ENCODE assay signal across 14 cellular contexts in the genomic region with DNA sequence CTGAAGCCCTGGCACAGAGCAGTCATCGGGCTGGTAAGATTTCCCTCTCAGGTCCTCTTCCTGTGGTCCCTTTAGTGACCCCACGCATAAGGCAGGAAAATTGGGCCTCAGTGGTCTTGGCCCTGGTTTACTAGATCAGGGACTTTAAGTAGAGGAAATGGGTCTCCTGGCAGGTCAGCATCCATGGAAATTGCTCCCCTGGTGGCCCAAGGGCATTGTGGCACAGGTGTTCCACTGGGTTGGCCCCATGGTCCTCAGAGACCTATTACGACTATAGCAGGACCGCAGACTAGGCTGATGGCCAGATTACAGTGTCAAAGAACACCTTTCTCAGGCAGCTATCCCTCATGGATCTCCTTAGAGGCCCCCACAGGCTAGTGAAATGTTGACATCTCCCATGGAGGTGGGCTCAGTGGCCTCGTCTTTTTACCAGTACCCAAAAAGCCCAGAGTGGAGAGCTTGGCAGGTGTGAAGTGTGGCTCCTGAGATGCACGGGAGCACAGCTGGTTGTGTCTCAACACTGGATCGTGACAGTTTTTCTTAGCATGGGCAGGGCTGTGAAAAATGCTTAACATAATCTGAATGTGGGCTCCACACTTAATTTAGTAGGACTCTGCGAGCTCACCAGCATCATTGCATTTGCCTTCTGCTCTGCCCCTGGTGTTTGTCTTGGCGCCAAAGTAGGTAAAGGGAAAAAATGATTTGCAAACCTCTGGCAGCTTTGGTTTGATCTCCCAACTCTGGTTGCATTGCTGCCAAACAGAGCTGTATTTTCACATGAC.
DNase-seq lines count a peak whose midpoint lies in the region; ATAC-seq and TF ChIP-seq lines count a peak whose summit lies in the region.
"Had no signal": no experiment of that assay in that cellular context is flagged by ENCODE, and none has a peak within 500 bp of the region (broad histone marks: within the 10 kb centered on the region; RNA-seq: fewer than 3 reads in every experiment).

No MANE protein-coding gene starts in this region.

- TF ChIP-seq CTCF in RWPE1 (conservative IDR thresholded peaks at IDR 0.05; ENCODE audit: low read depth), result no peak
- no peak for TF ChIP-seq CTCF in dorsolateral prefrontal cortex (IDR thresholded peaks at IDR 0.05 in 54 of 56, conservative IDR thresholded peaks at IDR 0.05 in 2 of 56; ENCODE audit: low read depth in 1 of 56, partially characterized antibody in 56 of 56)
- TF ChIP-seq CTCF in nephron (IDR thresholded peaks at IDR 0.05; ENCODE audit: unreplicated experiment in 3 of 3), result no peak
- TF ChIP-seq CTCF in thoracic aorta (IDR thresholded peaks at IDR 0.05), result no peak
- no peak for TF ChIP-seq CTCF in GM13976 (IDR thresholded peaks at IDR 0.05; ENCODE audit: borderline replicate concordance, control extremely low read depth, extremely low read depth, insufficient read depth, missing control alignments)

- H3K27ac ChIP-seq in RWPE1, result peak overlapping the region; percentile 78
- peak overlapping the region in 53 of 59 donors; percentile 6 to 94 (median 76) for H3K27ac ChIP-seq in dorsolateral prefrontal cortex
- H3K27ac ChIP-seq in thoracic aorta, result peak overlapping the region; percentile 94 to 97

- H3K4me1 Mint-ChIP-seq in nephron, result peaks cover 40% of the 10 kb centered on the region
- peaks cover 38% of the 10 kb centered on the region for H3K4me1 Mint-ChIP-seq in activated naive CD8-positive, alpha-beta T cell treated with anti-CD3 and anti-CD28 coated beads for 36 hours

- H3K27me3 Mint-ChIP-seq in nephron (ENCODE audit: low read depth), result peaks cover 35% of the 10 kb centered on the region
- no peaks in the 10 kb centered on the region for H3K27me3 Mint-ChIP-seq in activated naive CD8-positive, alpha-beta T cell treated with anti-CD3 and anti-CD28 coated beads for 36 hours

- CTCF ChIA-PET in RWPE1 (lab: Yijun Ruan, JAX), result interaction anchor here (0.8 kb wide), 1 partner anchor 127 kb away, joined by 4 read pairs; no protein-coding TSS in a partner anchor

- no peaks in the 10 kb centered on the region for H3K9me3 ChIP-seq in thoracic aorta
- H3K9me3 ChIP-seq: mucosa of descending colon had no signal

- POLR2A ChIA-PET in RWPE1 (lab: Yijun Ruan, JAX; ENCODE audit: low non-redundant PET), result no interaction called here

- H3K4me3 ChIP-seq in dorsolateral prefrontal cortex (no peak overlapping the region), thoracic aorta (peak overlapping the region; percentile 15)
- H3K4me3 ChIP-seq: mucosa of descending colon had no signal

- H3K36me3 Mint-ChIP-seq in nephron (ENCODE audit: low read depth), result peaks cover 3% of the 10 kb centered on the region
- no peaks in the 10 kb centered on the region for H3K36me3 Mint-ChIP-seq in activated naive CD8-positive, alpha-beta T cell treated with anti-CD3 and anti-CD28 coated beads for 36 hours
- H3K36me3 Mint-ChIP-seq: activated CD8-positive, alpha-beta memory T cell treated with anti-CD3 and anti-CD28 coated beads, Interleukin-2, amount 10 ng/mL, durations not matched to agents 7 days and 5 days had no signal

- H3K4me3 Mint-ChIP-seq in nephron, result no peak overlapping the region
- no peak overlapping the region for H3K4me3 Mint-ChIP-seq in activated naive CD8-positive, alpha-beta T cell treated with anti-CD3 and anti-CD28 coated beads for 36 hours
- H3K4me3 Mint-ChIP-seq: activated CD8-positive, alpha-beta memory T cell treated with anti-CD3 and anti-CD28 coated beads, Interleukin-2, amount 10 ng/mL, durations not matched to agents 7 days and 5 days had no signal

- H3K36me3 ChIP-seq in thoracic aorta, result peaks cover 10% of the 10 kb centered on the region

- in situ Hi-C loops in GM13976 (cut with MboI; ENCODE audit: low sequenced_read_pairs, unreplicated experiment), result no loop called here

- H3K27me3 ChIP-seq in dorsolateral prefrontal cortex, result no peaks in the 10 kb centered on the region
- no peaks in the 10 kb centered on the region for H3K27me3 ChIP-seq in thoracic aorta (replicated peaks; ENCODE audit: insufficient read depth)

- no peak for DNase-seq in RWPE1 (ENCODE audit: low spot score)
- DNase-seq in dorsolateral prefrontal cortex, result no peak
- DNase-seq in thoracic aorta (ENCODE audit: low spot score), result peak; percentile 32
- no peak for DNase-seq in stimulated activated CD4-positive, alpha-beta T cell treated with anti-CD3 and anti-CD28 coated beads, Interleukin-15, amount 100 ng/mL, for 24 hours
- no peak for DNase-seq in SHP77 (lab: John Stamatoyannopoulos, UW)
- DNase-seq in activated naive CD8-positive, alpha-beta T cell treated with anti-CD3 and anti-CD28 coated beads for 36 hours, result no peak
- no peak for DNase-seq in GM13976 (ENCODE audit: low spot score)
- DNase-seq: activated CD8-positive, alpha-beta memory T cell treated with anti-CD3 and anti-CD28 coated beads, Interleukin-2, amount 10 ng/mL, durations not matched to agents 7 days and 5 days; activated naive CD4-positive, alpha-beta T cell; GDM1; NCI-H2171; stimulated activated naive CD8-positive, alpha-beta T cell treated with anti-CD3 and anti-CD28 coated beads, Interleukin-15, Interleukin-2, amounts not matched to agents 100 U/mL and 50 U/mL, for 24 hours had no signal

- no peak for ATAC-seq in thoracic aorta (ENCODE audit: insufficient number of reproducible peaks, low FRiP score, low read depth)
- ATAC-seq: activated CD8-positive, alpha-beta memory T cell treated with anti-CD3 and anti-CD28 coated beads, Interleukin-2, amount 10 ng/mL, durations not matched to agents 7 days and 5 days; stimulated activated naive CD8-positive, alpha-beta T cell treated with anti-CD3 and anti-CD28 coated beads, Interleukin-15, Interleukin-2, amounts not matched to agents 100 U/mL and 50 U/mL, for 24 hours had no signal

- peaks cover 93 to 98% of the 10 kb centered on the region in 2 donors for H3K4me1 ChIP-seq in thoracic aorta (ENCODE audit: control insufficient read depth in 1 of 2, low read depth in 2 of 2)

- H3K27ac Mint-ChIP-seq in nephron, result peak overlapping the region in 2 of 3 experiments; percentile 8 to 10
- no peak overlapping the region for H3K27ac Mint-ChIP-seq in activated naive CD8-positive, alpha-beta T cell treated with anti-CD3 and anti-CD28 coated beads for 36 hours
- H3K27ac Mint-ChIP-seq: activated CD8-positive, alpha-beta memory T cell treated with anti-CD3 and anti-CD28 coated beads, Interleukin-2, amount 10 ng/mL, durations not matched to agents 7 days and 5 days had no signal

- H3K9me3 Mint-ChIP-seq in nephron, result no peaks in the 10 kb centered on the region
- H3K9me3 Mint-ChIP-seq in activated naive CD8-positive, alpha-beta T cell treated with anti-CD3 and anti-CD28 coated beads for 36 hours, result no peaks in the 10 kb centered on the region

- intact Hi-C loops in dorsolateral prefrontal cortex (cut with DNase I), result loop anchor here in 1 of 2 donors (10.0 kb wide), 1 partner anchor 69 kb away; no protein-coding TSS in a partner anchor
